8 cellular contexts compared by ENCODE assay signal in genomic region chr3:195106418-195106906, GRCh38.
DNase-seq lines count a peak whose midpoint lies in the region; ATAC-seq and TF ChIP-seq lines count a peak whose summit lies in the region.

No MANE protein-coding gene starts in this region.

- TF ChIP-seq EP300 in neural cell (conservative IDR thresholded peaks at IDR 0.05; ENCODE audit: poor library complexity, severe bottlenecking), result no peak

- H3K79me2 ChIP-seq in OCI-LY3 (ENCODE audit: low read length), result no peaks in the 10 kb centered on the region
- H3K79me2 ChIP-seq in neural cell (replicated peaks; ENCODE audit: insufficient read depth, low read length), result no peaks in the 10 kb centered on the region

- TF ChIP-seq POLR2A in esophagus squamous epithelium (IDR thresholded peaks at IDR 0.05), result peak in 1 of 4 donors; percentile 9

- H4K20me1 ChIP-seq in OCI-LY3 (ENCODE audit: insufficient read depth, low read length), result no peaks in the 10 kb centered on the region
- no peaks in the 10 kb centered on the region for H4K20me1 ChIP-seq in neural cell (ENCODE audit: insufficient read depth)

- H2AFZ ChIP-seq in OCI-LY3 (ENCODE audit: low read depth, low read length) (no peak overlapping the region), neural cell (ENCODE audit: low read depth, low read length) (no peak overlapping the region)

- intact Hi-C loops in esophagus squamous epithelium (cut with DNase I), result loop anchor here (5.0 kb wide), 2 partner anchors 151 to 419 kb away; partner anchors contain the start of gene FAM43A

- H3K9me3 ChIP-seq in OCI-LY3 (ENCODE audit: insufficient read depth, low read length), result no peaks in the 10 kb centered on the region
- no peaks in the 10 kb centered on the region for H3K9me3 ChIP-seq in esophagus squamous epithelium
- no peaks in the 10 kb centered on the region for H3K9me3 ChIP-seq in neural cell (ENCODE audit: low read length)

- peak overlapping the region; percentile 30; the same call in 1 of the 2 replicates for H3K9ac ChIP-seq in OCI-LY3 (ENCODE audit: low read length)
- no peak overlapping the region for H3K9ac ChIP-seq in neural cell (ENCODE audit: low read length)

- no peaks in the 10 kb centered on the region for H3K36me3 Mint-ChIP-seq in activated T-cell treated with anti-CD3 and anti-CD28 coated beads, Interleukin-2, amount 50 U/mL, for 4 hours (ENCODE audit: insufficient read depth)
- H3K36me3 Mint-ChIP-seq in stimulated activated naive CD8-positive, alpha-beta T cell treated with anti-CD3 and anti-CD28 coated beads, Interleukin-15, Interleukin-2, amounts not matched to agents 100 ng/mL and 50 ng/mL, for 24 hours (ENCODE audit: low read depth), result no peaks in the 10 kb centered on the region

- H3K27ac Mint-ChIP-seq in stimulated activated naive CD8-positive, alpha-beta T cell treated with anti-CD3 and anti-CD28 coated beads, Interleukin-15, Interleukin-2, amounts not matched to agents 100 ng/mL and 50 ng/mL, for 24 hours, result no peak overlapping the region

- peak; percentile 82 for ATAC-seq in HG03432 (IDR thresholded peaks at IDR 0.05; ENCODE audit: unreplicated experiment)
- ATAC-seq in activated T-cell treated with anti-CD3 and anti-CD28 coated beads, Interleukin-2, amount 50 U/mL, for 4 hours, result peak; percentile 90 to 96

- peak; percentile 72 for TF ChIP-seq RAD21 in neural cell (conservative IDR thresholded peaks at IDR 0.05)

- 0 to 50% methylated on average over 1 to 2 of the region's 29 CpGs for WGBS in esophagus squamous epithelium, 2 donors

- H3K4me3 ChIP-seq in OCI-LY3 (ENCODE audit: low read length) (peak overlapping the region; percentile 72), esophagus squamous epithelium (peak overlapping the region in 2 of 4 donors; percentile 25 to 54), neural cell (ENCODE audit: low read length) (no peak overlapping the region)

- no peak overlapping the region for H3K27ac ChIP-seq in OCI-LY3 (ENCODE audit: low read length)
- H3K27ac ChIP-seq in esophagus squamous epithelium, result peak overlapping the region in 3 of 4 donors; percentile 16 to 42 (median 29)
- no peak overlapping the region for H3K27ac ChIP-seq in neural cell (ENCODE audit: low read length)

- peak overlapping the region; percentile 92 for H3K4me2 ChIP-seq in OCI-LY3 (ENCODE audit: low read length)
- H3K4me2 ChIP-seq in neural cell (ENCODE audit: low read length), result no peak overlapping the region

- H3F3A ChIP-seq in neural cell (ENCODE audit: insufficient read depth, low read length, poor library complexity, severe bottlenecking), result no peaks in the 10 kb centered on the region

- no peaks in the 10 kb centered on the region for H3K27me3 Mint-ChIP-seq in activated T-cell treated with anti-CD3 and anti-CD28 coated beads, Interleukin-2, amount 50 U/mL, for 4 hours (ENCODE audit: low read depth)
- no peaks in the 10 kb centered on the region for H3K27me3 Mint-ChIP-seq in stimulated activated naive CD8-positive, alpha-beta T cell treated with anti-CD3 and anti-CD28 coated beads, Interleukin-15, Interleukin-2, amounts not matched to agents 100 ng/mL and 50 ng/mL, for 24 hours

- no peaks in the 10 kb centered on the region for H3K27me3 ChIP-seq in OCI-LY3 (ENCODE audit: low read depth, low read length)
- H3K27me3 ChIP-seq in esophagus squamous epithelium, result no peaks in the 10 kb centered on the region
- no peaks in the 10 kb centered on the region for H3K27me3 ChIP-seq in neural cell (ENCODE audit: insufficient read depth, low read depth, low read length)

- H3K4me1 ChIP-seq in OCI-LY3 (ENCODE audit: low read length) (peaks cover 11% of the 10 kb centered on the region), esophagus squamous epithelium (peaks cover 9 to 30% (median 13%) of the 10 kb centered on the region in 3 donors)

- peaks cover 4% of the 10 kb centered on the region for H3K4me1 Mint-ChIP-seq in activated T-cell treated with anti-CD3 and anti-CD28 coated beads, Interleukin-2, amount 50 U/mL, for 4 hours (ENCODE audit: low read depth)
- peaks cover 12% of the 10 kb centered on the region for H3K4me1 Mint-ChIP-seq in stimulated activated naive CD8-positive, alpha-beta T cell treated with anti-CD3 and anti-CD28 coated beads, Interleukin-15, Interleukin-2, amounts not matched to agents 100 ng/mL and 50 ng/mL, for 24 hours (ENCODE audit: low read depth)

- TF ChIP-seq CTCF in OCI-LY3 (IDR thresholded peaks at IDR 0.05; ENCODE audit: low read depth, low read length) (peak; percentile 95), esophagus squamous epithelium (IDR thresholded peaks at IDR 0.05) (peak; percentile 98 to 100 (median 99)), neural cell (IDR thresholded peaks at IDR 0.05; ENCODE audit: poor library complexity, severe bottlenecking) (peak; percentile 77)

- H3K4me3 Mint-ChIP-seq in activated T-cell treated with anti-CD3 and anti-CD28 coated beads, Interleukin-2, amount 50 U/mL, for 4 hours, result peak overlapping the region; percentile 55
- peak overlapping the region; percentile 63 for H3K4me3 Mint-ChIP-seq in stimulated activated naive CD8-positive, alpha-beta T cell treated with anti-CD3 and anti-CD28 coated beads, Interleukin-15, Interleukin-2, amounts not matched to agents 100 ng/mL and 50 ng/mL, for 24 hours

- DNase-seq in SHP77 (lab: John Stamatoyannopoulos, UW), result peak; percentile 15 to 23
- DNase-seq in SHP77 treated with DMSO at 0.1 percent for 48 hours (lab: John Stamatoyannopoulos, UW), result no peak
- DNase-seq in activated T-cell treated with anti-CD3 and anti-CD28 coated beads, Interleukin-2, amount 50 U/mL, for 4 hours, result peak; percentile 67
- DNase-seq in esophagus squamous epithelium (lab: John Stamatoyannopoulos, UW), result no peak

- no peaks in the 10 kb centered on the region for H3K9me2 ChIP-seq in neural cell (ENCODE audit: insufficient read depth, low read length)

- H3K36me3 ChIP-seq in OCI-LY3 (replicated peaks; ENCODE audit: low read depth, low read length) (no peaks in the 10 kb centered on the region), esophagus squamous epithelium (no peaks in the 10 kb centered on the region), neural cell (ENCODE audit: insufficient read depth, low read length) (no peaks in the 10 kb centered on the region)

- H3K9me3 Mint-ChIP-seq in activated T-cell treated with anti-CD3 and anti-CD28 coated beads, Interleukin-2, amount 50 U/mL, for 4 hours, result no peaks in the 10 kb centered on the region
- no peaks in the 10 kb centered on the region for H3K9me3 Mint-ChIP-seq in stimulated activated naive CD8-positive, alpha-beta T cell treated with anti-CD3 and anti-CD28 coated beads, Interleukin-15, Interleukin-2, amounts not matched to agents 100 ng/mL and 50 ng/mL, for 24 hours

TF ChIP-seq in neural cell, 6 proteins besides CTCF, POLR2A, EP300 and RAD21:
- TF ChIP-seq TAF1 (IDR thresholded peaks at IDR 0.05; ENCODE audit: low read depth) (no peak), POLR2AphosphoS5 (IDR thresholded peaks at IDR 0.05) (no peak), MXI1 (conservative IDR thresholded peaks at IDR 0.05; ENCODE audit: poor library complexity, severe bottlenecking) (no peak), SMC3 (conservative IDR thresholded peaks at IDR 0.05; ENCODE audit: poor library complexity) (peak; percentile 74), EZH2 (IDR thresholded peaks at IDR 0.05; ENCODE audit: borderline replicate concordance, insufficient read depth, low read length, poor library complexity, severe bottlenecking) (no peak)
TF ChIP-seq in neural cell: peak in this region for 1.

Comparison
In these comparisons a context has a peak if more than half of its experiments do, and no peak if none do; other contexts are left out.
1. DNase-seq: peak in SHP77 (2 of 2) and activated T-cell treated with anti-CD3 and anti-CD28 coated beads, Interleukin-2, amount 50 U/mL, for 4 hours (single experiment); none in SHP77 treated with DMSO at 0.1 percent for 48 hours (single experiment) and esophagus squamous epithelium (single experiment).
2. H3K27ac ChIP-seq: peak in esophagus squamous epithelium (3 of 4); none in OCI-LY3 (single experiment) and neural cell (single experiment).
3. Peak in every context shown above with its lines, with median percentiles within 50 percentile points of each other: CTCF ChIP-seq.